Comparison of ENCODE assay signal across 1 cellular context in genomic region chr6:142916881-142917280, GRCh38.
TF ChIP-seq lines count a peak whose summit lies in the region.

No MANE protein-coding gene starts in this region.

TF ChIP-seq in K562, 482 proteins besides CTCF, POLR2A, EP300 and RAD21:
- TF ChIP-seq IRF1 (CRISPR knock-in tag; IDR thresholded peaks at IDR 0.05; ENCODE audit: borderline replicate concordance) (no peak), C11orf30 (IDR thresholded peaks at IDR 0.05; ENCODE audit: low read depth) (peak; percentile 27; the same call in 1 of the 2 replicates), ILF3 (IDR thresholded peaks at IDR 0.05; ENCODE audit: borderline replicate concordance) (no peak), ZNF316 (IDR thresholded peaks at IDR 0.05) (peak; percentile 72; the same call in 1 of the 2 replicates), MIER1 (IDR thresholded peaks at IDR 0.05; ENCODE audit: low read depth) (no peak), MAFK (IDR thresholded peaks at IDR 0.05; ENCODE audit: low read length) (peak; percentile 21; the same call in 1 of the 2 replicates), ARID1B (IDR thresholded peaks at IDR 0.05) (no peak), MAFF (IDR thresholded peaks at IDR 0.05; ENCODE audit: low read length) (peak; percentile 34; the same call in 1 of the 2 replicates)
TF ChIP-seq in K562: peak in this region for 4.
